12 cellular contexts compared by ENCODE assay signal in genomic region chrX:150775569-150776350, GRCh38.
A peak's percentile ranks its signal among the peaks of the same experiment; 100 is the strongest.
DNase-seq lines count a peak whose midpoint lies in the region; TF ChIP-seq lines count a peak whose summit lies in the region.
"Had no signal": no experiment of that assay in that cellular context is flagged by ENCODE, and none has a peak within 500 bp of the region (broad histone marks: within the 10 kb centered on the region; RNA-seq: fewer than 3 reads in every experiment).

No MANE protein-coding gene starts in this region.

- H3K27me3 ChIP-seq in dorsolateral prefrontal cortex: peaks cover 0 to 63% (median 4%) of the 10 kb centered on the region in 45 donors

- DNase-seq in GM10248 (ENCODE audit: extremely low spot score): peak; percentile 5
- peak in 1 of 10 donors; percentile 33 for DNase-seq in dorsolateral prefrontal cortex
- DNase-seq in substantia nigra (lab: John Stamatoyannopoulos, UW): no peak
- no peak for DNase-seq in activated T-cell treated with anti-CD3 and anti-CD28 coated beads, Interleukin-2, amount 50 U/mL, for 1 hour
- no peak for DNase-seq in GOT3 (lab: John Stamatoyannopoulos, UW)
- DNase-seq in NCI-H1694 (lab: John Stamatoyannopoulos, UW): no peak
- DNase-seq: Calu3; CD8-positive, alpha-beta T cell; DMS79 treated with DMSO at 0.1 percent for 48 hours had no signal

- intact Hi-C loops in dorsolateral prefrontal cortex (cut with DNase I): loop anchor here (1.0 to 10.0 kb wide), 3 partner anchors 122 to 229 kb away; partner anchors contain the start of gene CD99L2 (in 1 of the 2)

- TF ChIP-seq CTCF in GM10248 (IDR thresholded peaks at IDR 0.05; ENCODE audit: control extremely low read depth, extremely low read depth, low read depth, missing control alignments) (no peak), dorsolateral prefrontal cortex (IDR thresholded peaks at IDR 0.05 in 54 of 56, conservative IDR thresholded peaks at IDR 0.05 in 2 of 56; ENCODE audit: low read depth in 1 of 56, partially characterized antibody in 56 of 56) (no peak)

- CTCF ChIA-PET in GM10248 (lab: Yijun Ruan, JAX): interaction anchor here (0.8 to 5.2 kb wide), 2 partner anchors 234 to 306 kb away, joined by 3 to 31 read pairs; no protein-coding TSS in a partner anchor

- H3K27ac ChIP-seq in angular gyrus (ENCODE audit: low read depth, low read length) (peak overlapping the region; percentile 48), dorsolateral prefrontal cortex (peak overlapping the region in 46 of 59 donors; percentile 0 to 81 (median 54)), substantia nigra (ENCODE audit: low read depth, low read length, poor library complexity, severe bottlenecking) (peak overlapping the region; percentile 67)
- H3K27ac ChIP-seq: BLaER1 treated with 17β-estradiol and CSF1 and Interleukin-3, amounts not matched to agents 10 nM and 100 nM had no signal

- peak overlapping the region in 1 of 59 donors; percentile 5 for H3K4me3 ChIP-seq in dorsolateral prefrontal cortex
- H3K4me3 ChIP-seq: BLaER1 treated with 17β-estradiol and CSF1 and Interleukin-3, amounts not matched to agents 10 nM and 100 nM; HAP-1 had no signal

- POLR2A ChIA-PET in GM10248 (lab: Yijun Ruan, JAX): no interaction called here
